In genomic region chr6:158508450-158508849, GRCh38 we compare ENCODE assay signal across 10 cellular contexts.
"Had no signal": no experiment of that assay in that cellular context is flagged by ENCODE, and none has a peak within 500 bp of the region (broad histone marks: within the 10 kb centered on the region; RNA-seq: fewer than 3 reads in every experiment).

No MANE protein-coding gene starts in this region.

- ATAC-seq: GM23338, HCT116 had no signal

- DNase-seq: GM23248, GOT3, H7, HCEC 1CT, HFFc6 had no signal

- H3K36me3 ChIP-seq: HAP-1 had no signal

- H2AFZ ChIP-seq: GM23248, GM23338 had no signal

- H3K9me3 ChIP-seq: HAP-1 had no signal

- H3K27ac ChIP-seq: GM23248 had no signal

- H3K4me1 ChIP-seq: HAP-1 had no signal

- FAIRE-seq: H1, H54 had no signal

- H3K9ac ChIP-seq: GM23248 had no signal

- H3K4me2 ChIP-seq: GM23338 had no signal

- H3K4me3 ChIP-seq: GM23248, GM23338, HAP-1 had no signal
